In the genomic region with DNA sequence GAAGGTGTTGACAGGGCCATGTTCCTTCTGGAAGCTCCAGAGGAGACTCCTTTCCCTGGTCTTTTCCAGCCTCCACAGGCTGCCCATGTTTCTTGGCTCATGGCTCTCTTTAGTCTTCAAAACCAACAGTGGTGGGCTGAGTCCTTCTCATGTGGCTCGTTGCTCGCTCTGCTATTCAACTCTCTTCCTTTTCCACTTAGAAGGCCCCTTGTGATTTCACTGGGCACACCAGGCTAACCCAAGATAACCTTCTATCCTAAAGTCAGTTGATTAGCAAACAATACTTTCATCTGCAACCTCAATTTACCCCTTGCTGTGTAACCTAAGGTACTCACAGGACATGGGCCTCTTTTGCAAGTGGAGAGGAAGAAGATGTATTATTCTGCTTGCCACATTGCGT, we compare ENCODE assay signal across 13 cellular contexts.
A peak's percentile ranks its signal among the peaks of the same experiment; 100 is the strongest.
DNase-seq lines count a peak whose midpoint lies in the region; ATAC-seq and TF ChIP-seq lines count a peak whose summit lies in the region.
"Had no signal": no experiment of that assay in that cellular context is flagged by ENCODE, and none has a peak within 500 bp of the region (broad histone marks: within the 10 kb centered on the region; RNA-seq: fewer than 3 reads in every experiment).

No MANE protein-coding gene starts in this region.

- H2AK5ac ChIP-seq in mesendoderm (ENCODE audit: low read length) = no peak overlapping the region

- 87% methylated on average over 3 of the region's 3 CpGs for WGBS in mammary epithelial cell (ENCODE audit: low coverage, missing lambda C conversion rate)
- no CpG with 5 or more reads among the region's 3 CpGs for WGBS in mesendoderm (ENCODE audit: extremely low coverage, insufficient coverage, low lambda C conversion rate)

- H3K36me3 Mint-ChIP-seq in activated T-helper 2 cell treated with anti-CD3 and anti-CD28 coated beads, Interferon-gamma antibody, Interleukin-2, Interleukin-4, amounts not matched to agents 10 μg/mL and 5 μg/mL and 100 μg/mL, durations not matched to agents 14 hours and 24 hours and 36 hours (ENCODE audit: low read depth) = peaks cover 48% of the 10 kb centered on the region

- H3K9me3 Mint-ChIP-seq in activated T-helper 2 cell treated with anti-CD3 and anti-CD28 coated beads, Interferon-gamma antibody, Interleukin-2, Interleukin-4, amounts not matched to agents 10 μg/mL and 5 μg/mL and 100 μg/mL, durations not matched to agents 14 hours and 24 hours and 36 hours = peaks cover 4% of the 10 kb centered on the region

- no peak overlapping the region for H3K4me2 ChIP-seq in mammary epithelial cell (ENCODE audit: insufficient read depth, low read depth, low read length)
- no peak overlapping the region for H3K4me2 ChIP-seq in mesendoderm (ENCODE audit: low read length)

- no peaks in the 10 kb centered on the region for H3K9me3 ChIP-seq in breast epithelium
- peaks cover 2% of the 10 kb centered on the region for H3K9me3 ChIP-seq in mammary epithelial cell (replicated peaks; ENCODE audit: insufficient read depth, low read length)
- H3K9me3 ChIP-seq in upper lobe of right lung = no peaks in the 10 kb centered on the region

- peaks cover 0 to 6% of the 10 kb centered on the region in 2 donors for H3K4me1 ChIP-seq in breast epithelium
- H3K4me1 ChIP-seq in mammary epithelial cell (ENCODE audit: insufficient read depth, low read length) = peaks cover 6% of the 10 kb centered on the region
- H3K4me1 ChIP-seq in mesendoderm (ENCODE audit: control insufficient read depth, low read depth, low read length) = peaks cover 13% of the 10 kb centered on the region
- H3K4me1 ChIP-seq in upper lobe of right lung = peaks cover 43% of the 10 kb centered on the region

- H3K4me3 Mint-ChIP-seq in activated T-helper 2 cell treated with anti-CD3 and anti-CD28 coated beads, Interferon-gamma antibody, Interleukin-2, Interleukin-4, amounts not matched to agents 10 μg/mL and 5 μg/mL and 100 μg/mL, durations not matched to agents 14 hours and 24 hours and 36 hours (ENCODE audit: low read depth) = no peak overlapping the region

- no peak overlapping the region for H3K23ac ChIP-seq in mesendoderm (ENCODE audit: low read length)

- H3K4ac ChIP-seq in mesendoderm (ENCODE audit: low read depth, low read length) = no peak overlapping the region

- no peak overlapping the region for H3K9ac ChIP-seq in mammary epithelial cell (ENCODE audit: insufficient read depth, low read length)
- no peak overlapping the region for H3K9ac ChIP-seq in mesendoderm (ENCODE audit: low read length)

- H3K18ac ChIP-seq in mesendoderm (ENCODE audit: low read length) = peak overlapping the region; percentile 46

- in situ Hi-C loops in mammary epithelial cell (cut with MboI; ENCODE audit: low sequenced_read_pairs in 2 of 2) = no loop called here

- DNase-seq in breast epithelium (ENCODE audit: low spot score in 2 of 2) (no peak), mammary epithelial cell (no peak), mesendoderm (peak; percentile 93), upper lobe of right lung (no peak), 8988T (no peak), NCI-H1694 treated with DMSO at 0.1 percent for 48 hours (lab: John Stamatoyannopoulos, UW) (no peak)
- DNase-seq in activated T-helper 2 cell treated with anti-CD3 and anti-CD28 coated beads, Interferon-gamma antibody, Interleukin-2, Interleukin-4, amounts not matched to agents 10 μg/mL and 5 μg/mL and 100 μg/mL, durations not matched to agents 14 hours and 24 hours and 36 hours (ENCODE audit: low spot score) = no peak
- DNase-seq: activated CD4-positive, alpha-beta T cell treated with anti-CD3 and anti-CD28 coated beads for 48 hours; GF-D8; kidney; NCI-H2029 had no signal

- peak overlapping the region; percentile 52 for H3K27ac Mint-ChIP-seq in activated T-helper 2 cell treated with anti-CD3 and anti-CD28 coated beads, Interferon-gamma antibody, Interleukin-2, Interleukin-4, amounts not matched to agents 10 μg/mL and 5 μg/mL and 100 μg/mL, durations not matched to agents 14 hours and 24 hours and 36 hours

- dilution Hi-C loops in mammary epithelial cell (cut with HindIII; ENCODE audit: low sequenced_read_pairs) = no loop called here

- H3K4me3 ChIP-seq in breast epithelium (peak overlapping the region in 1 of 3 donors; percentile 33), mammary epithelial cell (replicated peaks in 1 of 3; ENCODE audit: insufficient read depth in 1 of 3, low read depth in 2 of 3, low read length in 3 of 3) (no peak overlapping the region), mesendoderm (ENCODE audit: low read length) (no peak overlapping the region), upper lobe of right lung (no peak overlapping the region)
- H3K4me3 ChIP-seq: coronary artery had no signal

- H3K79me2 ChIP-seq in mammary epithelial cell (ENCODE audit: insufficient read depth, low read length) (peaks cover 23% of the 10 kb centered on the region), mesendoderm (ENCODE audit: control insufficient read depth, insufficient read depth, low read length) (peaks cover 15% of the 10 kb centered on the region)

- H4K8ac ChIP-seq in mesendoderm (ENCODE audit: low read depth, low read length) = no peak overlapping the region

- no peaks in the 10 kb centered on the region for H3K27me3 Mint-ChIP-seq in activated T-helper 2 cell treated with anti-CD3 and anti-CD28 coated beads, Interferon-gamma antibody, Interleukin-2, Interleukin-4, amounts not matched to agents 10 μg/mL and 5 μg/mL and 100 μg/mL, durations not matched to agents 14 hours and 24 hours and 36 hours (ENCODE audit: low read depth)

- H3K36me3 ChIP-seq in breast epithelium (no peaks in the 10 kb centered on the region), mammary epithelial cell (ENCODE audit: insufficient read depth, low read length) (no peaks in the 10 kb centered on the region), mesendoderm (ENCODE audit: control insufficient read depth, insufficient read depth, low read length) (no peaks in the 10 kb centered on the region), upper lobe of right lung (no peaks in the 10 kb centered on the region)

- H3K56ac ChIP-seq in mesendoderm (ENCODE audit: low read length) = peak overlapping the region; percentile 37

- no peak overlapping the region for H2BK15ac ChIP-seq in mesendoderm (replicated peaks; ENCODE audit: low read depth)

- peak overlapping the region; percentile 49 for H2BK5ac ChIP-seq in mesendoderm (ENCODE audit: low read length)

- no peak overlapping the region for H4K5ac ChIP-seq in mesendoderm (ENCODE audit: low read length)

- ATAC-seq in upper lobe of right lung (peak; percentile 14), GM18519 (IDR thresholded peaks at IDR 0.05; ENCODE audit: low FRiP score, unreplicated experiment) (no peak)

- no peak overlapping the region for H2AFZ ChIP-seq in mammary epithelial cell (ENCODE audit: low read depth, low read length)

- TF ChIP-seq CTCF in breast epithelium (IDR thresholded peaks at IDR 0.05) (no peak), mammary epithelial cell (conservative IDR thresholded peaks at IDR 0.05 in 1 of 2, IDR thresholded peaks at IDR 0.05 in 1 of 2; ENCODE audit: extremely low read depth in 1 of 2, insufficient read depth in 1 of 2, low read depth in 1 of 2, low read length in 2 of 2) (no peak), upper lobe of right lung (IDR thresholded peaks at IDR 0.05) (no peak)

- intact Hi-C loops in breast epithelium (cut with DNase I; ENCODE audit: low total_unique reads) (no loop called here), mammary epithelial cell (cut with micrococcal nuclease) (no loop called here), upper lobe of right lung (cut with DNase I) (no loop called here)
- intact Hi-C loops in activated T-helper 2 cell treated with anti-CD3 and anti-CD28 coated beads, Interferon-gamma antibody, Interleukin-2, Interleukin-4, amounts not matched to agents 10 μg/mL and 5 μg/mL and 100 μg/mL, durations not matched to agents 14 hours and 24 hours and 36 hours (cut with micrococcal nuclease) = no loop called here

- H3K27ac ChIP-seq in breast epithelium (peak overlapping the region; percentile 52 to 68), mammary epithelial cell (ENCODE audit: insufficient read depth, low read depth, low read length) (no peak overlapping the region), mesendoderm (ENCODE audit: low read depth, low read length) (no peak overlapping the region), upper lobe of right lung (no peak overlapping the region)

- CTCF ChIA-PET in mammary epithelial cell (lab: Charles Lee; ENCODE audit: low non-redundant PET) = no interaction called here

- no peak overlapping the region for H2BK120ac ChIP-seq in mesendoderm (ENCODE audit: low read depth, low read length)

- H3K27me3 ChIP-seq in breast epithelium (no peaks in the 10 kb centered on the region), mammary epithelial cell (ENCODE audit: insufficient read depth, low read length) (no peaks in the 10 kb centered on the region), mesendoderm (ENCODE audit: insufficient read depth, low read length, poor library complexity) (no peaks in the 10 kb centered on the region), upper lobe of right lung (no peaks in the 10 kb centered on the region)

- no TSS peak for BruUV-seq in mammary epithelial cell (replicated peaks; lab: Mats Ljungman, UMichigan)

- peaks cover 11% of the 10 kb centered on the region for H3K79me1 ChIP-seq in mesendoderm (ENCODE audit: low read length)

- TF ChIP-seq POLR2A in breast epithelium (IDR thresholded peaks at IDR 0.05) = no peak

- no peaks in the 10 kb centered on the region for H4K20me1 ChIP-seq in mammary epithelial cell (ENCODE audit: insufficient read depth, low read length)

- H3K4me1 Mint-ChIP-seq in activated T-helper 2 cell treated with anti-CD3 and anti-CD28 coated beads, Interferon-gamma antibody, Interleukin-2, Interleukin-4, amounts not matched to agents 10 μg/mL and 5 μg/mL and 100 μg/mL, durations not matched to agents 14 hours and 24 hours and 36 hours (ENCODE audit: low read depth) = peaks cover 37% of the 10 kb centered on the region

Comparison
In these comparisons a context has a peak if more than half of its experiments do, and no peak if none do; other contexts are left out.
1. H3K27ac ChIP-seq: peak in breast epithelium (2 of 2); none in mammary epithelial cell (single experiment), mesendoderm (single experiment) and upper lobe of right lung (single experiment).